8 cellular contexts compared by ENCODE assay signal in the genomic region with DNA sequence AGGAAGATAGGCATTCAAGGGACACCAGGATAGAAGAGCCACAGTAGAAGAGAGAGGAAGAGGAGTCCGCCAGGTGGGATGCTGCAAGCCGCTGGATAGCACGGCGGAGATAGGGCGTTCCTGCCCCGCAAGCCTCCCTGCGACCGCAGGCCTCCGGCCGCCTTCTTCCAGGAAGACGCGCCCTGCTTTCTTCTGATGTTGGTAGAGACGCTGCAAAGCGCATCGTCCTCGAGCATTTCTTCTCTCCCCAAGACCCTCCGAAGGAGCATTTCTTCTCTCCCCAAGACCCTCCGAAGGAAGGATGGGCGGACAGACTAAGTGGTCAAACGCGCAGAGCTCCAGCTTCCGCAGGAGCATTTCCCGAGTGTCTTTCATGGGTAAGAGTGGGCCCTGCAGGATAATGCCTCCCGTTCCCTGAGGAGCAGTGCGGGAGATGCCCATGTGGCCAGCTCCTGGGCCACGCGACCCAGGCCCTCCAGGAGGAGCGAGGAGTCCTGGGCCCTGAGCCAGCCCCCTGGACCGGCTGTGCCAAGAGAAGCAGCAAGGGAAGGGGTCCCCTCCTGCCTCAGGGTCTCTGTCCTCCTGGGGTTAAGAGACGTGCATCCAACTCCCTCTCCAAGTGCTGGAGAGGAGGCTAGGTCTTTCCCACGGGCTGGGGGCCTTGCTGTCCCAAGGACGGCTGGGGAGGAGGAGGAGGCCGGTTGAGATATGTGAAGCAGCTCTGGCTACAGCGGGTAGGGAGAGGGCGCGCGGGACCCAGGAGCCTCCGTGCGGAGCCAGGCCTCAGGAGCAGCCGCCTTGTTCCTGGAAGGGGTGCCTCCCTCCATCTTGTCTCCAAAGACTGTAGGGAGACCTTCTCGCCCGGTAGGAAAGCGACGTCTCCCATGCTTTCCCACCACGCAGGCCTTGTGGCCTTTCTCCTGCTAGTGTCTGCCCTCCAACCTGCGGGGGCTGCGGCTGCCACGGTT.
A peak's percentile ranks its signal among the peaks of the same experiment; 100 is the strongest.
DNase-seq lines count a peak whose midpoint lies in the region; ATAC-seq and TF ChIP-seq lines count a peak whose summit lies in the region.
"Not testable (repeated sequence)": the region's sequence is repeated elsewhere in the genome, so short reads cannot be mapped to it uniquely, and the experiment has no call there.

No MANE protein-coding gene starts in this region.

- H3K4me1 Mint-ChIP-seq in T-helper 17 cell; effector memory CD8-positive, alpha-beta T cell (ENCODE audit: low read depth in 2 of 2); type B pancreatic cell (ENCODE audit: unreplicated experiment): not testable (repeated sequence)
- H3K4me1 Mint-ChIP-seq in activated naive CD4-positive, alpha-beta T cell treated with anti-CD3 and anti-CD28 coated beads, Interleukin-2, amount 50 U/mL, for 24 hours: peaks cover 13% of the 10 kb centered on the region
- H3K4me1 Mint-ChIP-seq in nephron progenitor cell: peaks cover 26% of the 10 kb centered on the region

- intact Hi-C loops in left lung (cut with DNase I): not testable (repeated sequence)

- H3K27me3 Mint-ChIP-seq in T-helper 17 cell (peaks cover 40% of the 10 kb centered on the region), nephron progenitor cell (ENCODE audit: low read depth, poor library complexity) (peaks cover 45% of the 10 kb centered on the region), type B pancreatic cell (peaks cover 48% of the 10 kb centered on the region)
- peaks cover 15% of the 10 kb centered on the region for H3K27me3 Mint-ChIP-seq in activated naive CD4-positive, alpha-beta T cell treated with anti-CD3 and anti-CD28 coated beads, Interleukin-2, amount 50 U/mL, for 24 hours
- H3K27me3 Mint-ChIP-seq in effector memory CD8-positive, alpha-beta T cell: peaks cover 15 to 37% of the 10 kb centered on the region in 2 donors

- not testable (repeated sequence) for H3K27me3 ChIP-seq in iPS DF 6.9 (ENCODE audit: control insufficient read depth, insufficient read depth, low read length)
- peaks cover 9 to 44% of the 10 kb centered on the region in 2 donors for H3K27me3 ChIP-seq in left lung

- H3K4me1 ChIP-seq in ES-I3 (ENCODE audit: insufficient read depth, low read length): peaks cover 16% of the 10 kb centered on the region
- not testable (repeated sequence) for H3K4me1 ChIP-seq in iPS DF 6.9 (ENCODE audit: control insufficient read depth, insufficient read depth, low read length); left lung

- H3K27ac ChIP-seq in iPS DF 6.9 (ENCODE audit: low read length); left lung: not testable (repeated sequence)

- H3K27ac Mint-ChIP-seq in T-helper 17 cell; activated naive CD4-positive, alpha-beta T cell treated with anti-CD3 and anti-CD28 coated beads, Interleukin-2, amount 50 U/mL, for 24 hours; effector memory CD8-positive, alpha-beta T cell; nephron progenitor cell; type B pancreatic cell: not testable (repeated sequence)

- not testable (repeated sequence) for H3K9me3 ChIP-seq in ES-I3 (ENCODE audit: control insufficient read depth, insufficient read depth, low read length); T-helper 17 cell (ENCODE audit: control insufficient read depth, low read length, poor library complexity, severe bottlenecking); iPS DF 6.9 (ENCODE audit: control insufficient read depth, insufficient read depth, low read length); left lung

- not testable (repeated sequence) for H3K36me3 ChIP-seq in ES-I3 (ENCODE audit: insufficient read depth, low read length); iPS DF 6.9 (ENCODE audit: control insufficient read depth, insufficient read depth, low read length); left lung

- H3K9me3 Mint-ChIP-seq in activated naive CD4-positive, alpha-beta T cell treated with anti-CD3 and anti-CD28 coated beads, Interleukin-2, amount 50 U/mL, for 24 hours; effector memory CD8-positive, alpha-beta T cell; nephron progenitor cell; type B pancreatic cell: not testable (repeated sequence)

- peak overlapping the region; percentile 53 for H3K9ac ChIP-seq in ES-I3 (ENCODE audit: low read depth, low read length)

- not testable (repeated sequence) for DNase-seq in T-helper 17 cell; effector memory CD8-positive, alpha-beta T cell; iPS DF 6.9 (ENCODE audit: low read depth, low spot score); type B pancreatic cell (ENCODE audit: extremely low spot score, unreplicated experiment)
- peak in 1 of 2 donors; percentile 61 for DNase-seq in left lung
- peak; percentile 7 for DNase-seq in nephron progenitor cell

- H3K36me3 Mint-ChIP-seq in T-helper 17 cell (ENCODE audit: low read depth); activated naive CD4-positive, alpha-beta T cell treated with anti-CD3 and anti-CD28 coated beads, Interleukin-2, amount 50 U/mL, for 24 hours; effector memory CD8-positive, alpha-beta T cell (ENCODE audit: insufficient read depth); nephron progenitor cell (ENCODE audit: low read depth); type B pancreatic cell: not testable (repeated sequence)

- not testable (repeated sequence) for ATAC-seq in T-helper 17 cell; effector memory CD8-positive, alpha-beta T cell (replicated peaks)
- peak; percentile 16 for ATAC-seq in left lung

- peak overlapping the region; percentile 13; the same call in 1 of the 2 replicates for H3K4me3 ChIP-seq in iPS DF 6.9 (ENCODE audit: low read length)
- not testable (repeated sequence) for H3K4me3 ChIP-seq in left lung

- not testable (repeated sequence) for TF ChIP-seq CTCF in left lung (IDR thresholded peaks at IDR 0.05); nephron progenitor cell (IDR thresholded peaks at IDR 0.05); type B pancreatic cell (conservative IDR thresholded peaks at IDR 0.05)

- peak overlapping the region; percentile 79 for H3K4me3 Mint-ChIP-seq in T-helper 17 cell
- H3K4me3 Mint-ChIP-seq in activated naive CD4-positive, alpha-beta T cell treated with anti-CD3 and anti-CD28 coated beads, Interleukin-2, amount 50 U/mL, for 24 hours: peak overlapping the region; percentile 71
- H3K4me3 Mint-ChIP-seq in effector memory CD8-positive, alpha-beta T cell: peak overlapping the region; percentile 33 to 70
- H3K4me3 Mint-ChIP-seq in nephron progenitor cell: peak overlapping the region; percentile 71
- peak overlapping the region; percentile 68 for H3K4me3 Mint-ChIP-seq in type B pancreatic cell

- WGBS in iPS DF 6.9 (ENCODE audit: insufficient coverage, insufficient read length): no CpG with 5 or more reads among the region's 48 CpGs
